In the genomic region with DNA sequence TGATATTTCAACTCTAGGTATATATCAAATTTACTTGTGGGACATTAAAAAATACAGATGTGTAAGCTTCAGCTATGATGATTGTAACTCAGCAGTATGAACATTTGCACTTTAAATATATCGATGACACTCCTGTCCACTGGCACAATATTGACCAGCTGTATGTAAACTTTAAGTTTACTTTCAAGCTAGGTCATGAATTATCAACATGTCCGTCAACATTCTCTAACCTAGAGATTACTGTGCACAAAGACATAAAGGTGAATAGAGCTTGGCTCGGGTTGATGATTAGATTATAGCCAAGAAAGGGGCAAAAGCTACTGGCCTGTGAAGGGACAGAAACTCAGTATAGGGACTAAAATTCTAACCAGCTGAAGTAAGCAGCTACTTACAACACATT, we compare ENCODE assay signal across 21 cellular contexts.
A peak's percentile ranks its signal among the peaks of the same experiment; 100 is the strongest.
DNase-seq lines count a peak whose midpoint lies in the region; ATAC-seq, FAIRE-seq and TF ChIP-seq lines count a peak whose summit lies in the region.
"Had no signal": no experiment of that assay in that cellular context is flagged by ENCODE, and none has a peak within 500 bp of the region (broad histone marks: within the 10 kb centered on the region; RNA-seq: fewer than 3 reads in every experiment).

No MANE protein-coding gene starts in this region.

- in situ Hi-C loops in Panc1 (cut with HindIII; ENCODE audit: low pct_unique_long_range_greater_than_20kb, low sequenced_read_pairs), result no loop called here

- ATAC-seq in Panc1 (no peak), T-cell (replicated peaks in 1 of 4) (no peak)
- ATAC-seq: CD8-positive, alpha-beta T cell; GM12878 had no signal

- no peaks in the 10 kb centered on the region for H3K9me3 ChIP-seq in Panc1 (ENCODE audit: control insufficient read depth, insufficient read depth, low read depth, low read length)

- H3K36me3 ChIP-seq in Panc1 (ENCODE audit: control insufficient read depth, insufficient read depth, low read length), result no peaks in the 10 kb centered on the region
- H3K36me3 ChIP-seq: BLaER1 had no signal

- no peak for TF ChIP-seq CTCF in Panc1 (IDR thresholded peaks at IDR 0.05)

- peaks cover 23% of the 10 kb centered on the region for H3K36me3 Mint-ChIP-seq in T-cell

- no peaks in the 10 kb centered on the region for H3K27me3 ChIP-seq in Panc1 (ENCODE audit: control insufficient read depth, insufficient read depth, low read length)
- H3K27me3 ChIP-seq: BLaER1 had no signal

- no peak for TF ChIP-seq POLR2A in H54 (IDR thresholded peaks at IDR 0.05; ENCODE audit: low read depth, low read length)

- no peak overlapping the region for H3K4me3 Mint-ChIP-seq in T-cell
- H3K4me3 Mint-ChIP-seq: B cell; CD4-positive, CD25-positive, alpha-beta regulatory T cell; CD8-positive, alpha-beta T cell had no signal

- peak overlapping the region; percentile 75; the same call in 1 of the 2 replicates for H3K27ac ChIP-seq in Panc1 (ENCODE audit: low read length)
- H3K27ac ChIP-seq: 22Rv1, BLaER1, C4-2B had no signal

- POLR2A ChIA-PET in Panc1 (lab: Charles Lee) (no interaction called here), T-cell (lab: Charles Lee) (no interaction called here)

- H3K4me3 ChIP-seq in Panc1 (ENCODE audit: low read depth in 2 of 2, low read length in 2 of 2), result no peak overlapping the region
- H3K4me3 ChIP-seq: BLaER1, GM12878 had no signal

- CTCF ChIA-PET in Panc1 (lab: Charles Lee) (no interaction called here), T-cell (lab: Charles Lee) (interaction anchor here (0.6 to 1.5 kb wide), 3 partner anchors 24 to 127 kb away, joined by 5 read pairs; no protein-coding TSS in a partner anchor)

- FAIRE-seq in H54 (lab: Jason Lieb, UNC), result peak; percentile 58
- FAIRE-seq: D721Med, GM12878, GM18507 had no signal

- DNase-seq in DMS53 (lab: John Stamatoyannopoulos, UW) (peak; percentile 5), DMS53 treated with DMSO at 0.1 percent for 48 hours (lab: John Stamatoyannopoulos, UW; ENCODE audit: unreplicated experiment) (no peak), H54 (ENCODE audit: insufficient read length, low spot score) (no peak), Panc1 (ENCODE audit: low read depth, low spot score) (no peak), dedifferentiated amniotic fluid mesenchymal stem cell (ENCODE audit: extremely low spot score) (no peak), T-cell (no peak)
- DNase-seq: CD4-positive, CD25-positive, alpha-beta regulatory T cell; CD8-positive, alpha-beta T cell; DMS 273 treated with DMSO at 0.1 percent for 48 hours; DND-41; GDM1; GOT3; H7; HCEC 1CT had no signal

- H3K4me1 ChIP-seq in Panc1 (ENCODE audit: control insufficient read depth, insufficient read depth, low read length), result peaks cover 15% of the 10 kb centered on the region
- H3K4me1 ChIP-seq: BLaER1 had no signal

- no peaks in the 10 kb centered on the region for H3K4me1 Mint-ChIP-seq in T-cell
- H3K4me1 Mint-ChIP-seq: CD4-positive, CD25-positive, alpha-beta regulatory T cell had no signal

- H3K9me3 Mint-ChIP-seq in T-cell, result peaks cover 0 to 7% (median 4%) of the 10 kb centered on the region in 3 donors

- BruUV-seq in Panc1 (replicated peaks; lab: Mats Ljungman, UMichigan), result no TSS peak

- intact Hi-C loops in Panc1 (cut with micrococcal nuclease; ENCODE audit: unreplicated experiment), result no loop called here

- H3K27ac Mint-ChIP-seq in T-cell, result no peak overlapping the region
- H3K27ac Mint-ChIP-seq: B cell; CD4-positive, CD25-positive, alpha-beta regulatory T cell; CD8-positive, alpha-beta T cell had no signal

- no peaks in the 10 kb centered on the region for H3K27me3 Mint-ChIP-seq in T-cell
- H3K27me3 Mint-ChIP-seq: B cell; CD4-positive, CD25-positive, alpha-beta regulatory T cell had no signal
